Comparison of ENCODE assay signal across 29 cellular contexts in genomic region chr16:19239756-19240155, GRCh38. TPM values are rescaled to one million over a fixed set of nuclear protein-coding genes. Genes with fewer than 3 reads are reported as not detected.
"Had no signal": no experiment of that assay in that cellular context is flagged by ENCODE, and none has a peak within 500 bp of the region (broad histone marks: within the 10 kb centered on the region; RNA-seq: fewer than 3 reads in every experiment).

No MANE protein-coding gene starts in this region.

- DNase-seq: activated CD4-positive, alpha-beta memory T cell treated with anti-CD3 and anti-CD28 coated beads, Interleukin-2, amount 10 ng/mL, durations not matched to agents 7 days and 5 days; activated CD4-positive, alpha-beta T cell treated with anti-CD3 and anti-CD28 coated beads for 1 hour; activated CD4-positive, alpha-beta T cell treated with anti-CD3 and anti-CD28 coated beads for 48 hours; activated CD4-positive, CD25-positive, alpha-beta regulatory T cell; activated CD8-positive, alpha-beta memory T cell treated with anti-CD3 and anti-CD28 coated beads for 24 hours; activated CD8-positive, alpha-beta memory T cell treated with anti-CD3 and anti-CD28 coated beads, Interleukin-2, amount 10 ng/mL, durations not matched to agents 7 days and 5 days; activated CD8-positive, alpha-beta memory T cell treated with anti-CD3 and anti-CD28 coated beads, Interleukin-2, amount 50 U/mL, for 48 hours; activated effector memory CD4-positive, alpha-beta T cell treated with Interleukin-2 at 50 U/mL for 16 hours; activated naive CD4-positive, alpha-beta T cell treated with anti-CD3 and anti-CD28 coated beads, Interleukin-2, amount 50 U/mL, for 16 hours; activated naive CD8-positive, alpha-beta T cell treated with anti-CD3 and anti-CD28 coated beads for 36 hours; activated T-cell treated with anti-CD3 and anti-CD28 coated beads, Interleukin-2, amount 50 U/mL, for 48 hours; amniotic stem cell; aorta; Karpas-422; NCI-H1105; NCI-H1436; NCI-H1694; NCI-H345; NCI-H524 treated with DMSO at 0.1 percent for 48 hours; SHP77; SJCRH30; T1000; WERI-Rb-1 had no signal

- H3K4me1 ChIP-seq: SJCRH30 had no signal

- H3K27ac ChIP-seq: cardiac muscle cell, SJCRH30, SK-N-MC, WERI-Rb-1 had no signal

- H3K36me3 ChIP-seq: cardiac muscle cell, SJCRH30, WERI-Rb-1 had no signal

- H3K27me3 ChIP-seq: cardiac muscle cell, SJCRH30 had no signal

- H3K4me3 ChIP-seq: cardiac muscle cell, SJCRH30, SK-N-MC had no signal

RNA-seq across cellular contexts. Expression of gene CLEC19A, which starts 45.8 kb away (rescaled TPM):
- total RNA-seq: activated CD4-positive, alpha-beta memory T cell treated with anti-CD3 and anti-CD28 coated beads, Interleukin-2, amount 10 ng/mL, durations not matched to agents 7 days and 5 days; activated CD8-positive, alpha-beta memory T cell treated with anti-CD3 and anti-CD28 coated beads, Interleukin-2, amount 10 ng/mL, durations not matched to agents 7 days and 5 days; activated naive CD8-positive, alpha-beta T cell treated with anti-CD3 and anti-CD28 coated beads for 36 hours; aorta; cardiac muscle cell; MCF 10A; RPMI7951; SJCRH30; T-helper 1 cell treated with Interleukin-12 subunit alpha and Interleukin-12 subunit beta and Interleukin-4 antibody, amounts not matched to agents 30 ng/mL and 1 ng/mL, for 36 hours; T-helper 2 cell treated with Interferon-gamma antibody and Interleukin-4, amounts not matched to agents 100 ng/mL and 5 ng/mL, for 36 hours had no signal
- polyA plus RNA-seq: aorta, cardiac muscle cell had no signal
